Comparison of ENCODE assay signal across 1 cellular context in genomic region chr6:88919032-88919431, GRCh38.
TF ChIP-seq lines count a peak whose summit lies in the region.

No MANE protein-coding gene starts in this region.

TF ChIP-seq in IMR-90, 13 proteins besides CTCF, POLR2A, EP300 and RAD21 (continued from another document):
- no peak for TF ChIP-seq RCOR1 (IDR thresholded peaks at IDR 0.05; ENCODE audit: insufficient replicate concordance, low read length)
- TF ChIP-seq NFE2L2 (IDR thresholded peaks at IDR 0.05; ENCODE audit: low read depth, low read length), result no peak
- TF ChIP-seq MXI1 (IDR thresholded peaks at IDR 0.05; ENCODE audit: borderline replicate concordance, low read depth, low read length), result no peak
- TF ChIP-seq FOS (IDR thresholded peaks at IDR 0.05; ENCODE audit: low read depth, low read length), result no peak
- no peak for TF ChIP-seq MAFK (IDR thresholded peaks at IDR 0.05; ENCODE audit: low read depth, low read length)
